ENCODE assay signal across 8 cellular contexts in genomic region chr17:28896884-28897768, GRCh38. TPM values are rescaled to one million over a fixed set of nuclear protein-coding genes. Genes with fewer than 3 reads are reported as not detected.
DNase-seq lines count a peak whose midpoint lies in the region; ATAC-seq and TF ChIP-seq lines count a peak whose summit lies in the region.

A gene with protein sequence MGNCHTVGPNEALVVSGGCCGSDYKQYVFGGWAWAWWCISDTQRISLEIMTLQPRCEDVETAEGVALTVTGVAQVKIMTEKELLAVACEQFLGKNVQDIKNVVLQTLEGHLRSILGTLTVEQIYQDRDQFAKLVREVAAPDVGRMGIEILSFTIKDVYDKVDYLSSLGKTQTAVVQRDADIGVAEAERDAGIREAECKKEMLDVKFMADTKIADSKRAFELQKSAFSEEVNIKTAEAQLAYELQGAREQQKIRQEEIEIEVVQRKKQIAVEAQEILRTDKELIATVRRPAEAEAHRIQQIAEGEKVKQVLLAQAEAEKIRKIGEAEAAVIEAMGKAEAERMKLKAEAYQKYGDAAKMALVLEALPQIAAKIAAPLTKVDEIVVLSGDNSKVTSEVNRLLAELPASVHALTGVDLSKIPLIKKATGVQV (minus strand): TSS chr17:28897733. CDS start chr17:28897574, 159 bp downstream.

- DNase-seq in A172 (ENCODE audit: low spot score), result peak; percentile 35
- DNase-seq in NCI-H2171 treated with DMSO at 0.1 percent for 48 hours (lab: John Stamatoyannopoulos, UW), result peak; percentile 72
- DNase-seq in activated CD4-positive, alpha-beta T cell treated with anti-CD3 and anti-CD28 coated beads for 1 hour, result peak; percentile 50
- DNase-seq in cerebellum (ENCODE audit: low spot score), result peak; percentile 68
- peak; percentile 88 for DNase-seq in left kidney (ENCODE audit: low read depth, low spot score)
- DNase-seq in stimulated activated CD4-positive, alpha-beta T cell treated with anti-CD3 and anti-CD28 coated beads, Interleukin-2, amount 100 ng/mL, for 48 hours, result peak; percentile 49 to 50

- peak; percentile 41 for TF ChIP-seq POLR2A in GM18526 (IDR thresholded peaks at IDR 0.05; ENCODE audit: extremely low read depth, insufficient read length)

- no peak for ATAC-seq in GM21526 (IDR thresholded peaks at IDR 0.05; ENCODE audit: low FRiP score, unreplicated experiment)

RNA-seq across cellular contexts. Expression of the gene that starts here (rescaled TPM):
- total RNA-seq in A172 (2014; rRNA removed; shearing (Covaris generic)), result 43.9 and 45.5 TPM in 2 replicates
- total RNA-seq in cerebellum, result 23.5 TPM

Comparison
In these comparisons a context has a peak if more than half of its experiments do, and no peak if none do; other contexts are left out.
1. DNase-seq: peak in every context shown above with its lines; median percentile 88 in left kidney; 72 in NCI-H2171 treated with DMSO at 0.1 percent for 48 hours; 68 in cerebellum; 50 in activated CD4-positive, alpha-beta T cell treated with anti-CD3 and anti-CD28 coated beads for 1 hour; 50 in stimulated activated CD4-positive, alpha-beta T cell treated with anti-CD3 and anti-CD28 coated beads, Interleukin-2, amount 100 ng/mL, for 48 hours; 35 in A172.